11 cellular contexts compared by ENCODE assay signal in the genomic region with DNA sequence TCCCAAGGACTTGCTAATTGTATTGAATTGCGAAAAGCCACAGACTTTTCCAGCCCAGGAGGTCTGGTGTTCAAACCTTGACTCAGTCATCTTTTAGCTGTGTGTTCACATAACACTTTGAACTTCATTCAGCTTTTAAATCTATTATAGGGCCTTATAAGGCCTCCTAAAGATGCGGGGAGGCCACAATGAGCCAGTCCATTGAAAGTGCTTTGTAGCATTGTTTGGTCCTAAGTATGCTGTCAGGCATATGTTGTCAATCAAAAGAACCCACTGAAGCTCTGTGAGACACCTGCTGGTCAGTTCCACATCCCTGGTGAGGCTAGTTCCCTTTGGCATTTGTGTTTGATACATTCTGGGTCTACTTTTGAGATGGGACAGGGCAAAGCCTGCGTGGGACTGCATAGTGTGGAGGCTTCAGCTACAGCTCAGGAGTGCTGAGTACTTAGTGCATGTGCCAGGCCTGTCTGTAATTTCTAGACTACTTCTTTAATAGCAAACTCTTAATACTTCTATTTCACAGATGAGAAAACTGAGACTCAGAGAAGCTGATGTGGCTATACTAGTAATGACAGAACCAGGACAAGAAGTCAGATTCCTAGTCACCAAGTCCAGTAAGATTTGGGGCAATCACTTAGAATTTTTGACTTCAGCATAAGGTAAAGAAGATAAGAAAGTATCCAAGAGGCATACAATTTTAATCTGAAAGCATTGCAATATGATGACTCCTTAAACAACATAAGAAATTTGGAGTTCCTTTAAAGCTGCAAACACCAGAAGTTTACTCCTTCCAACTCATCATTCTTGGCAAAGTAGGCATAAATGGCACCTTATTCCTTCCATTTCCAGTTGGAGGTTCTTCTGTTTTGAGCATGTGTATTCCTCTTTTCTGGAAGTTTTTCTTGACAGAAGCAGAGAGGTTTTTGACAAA.
DNase-seq lines count a peak whose midpoint lies in the region; ATAC-seq, FAIRE-seq and TF ChIP-seq lines count a peak whose summit lies in the region.
"Had no signal": no experiment of that assay in that cellular context is flagged by ENCODE, and none has a peak within 500 bp of the region (broad histone marks: within the 10 kb centered on the region; RNA-seq: fewer than 3 reads in every experiment).

No MANE protein-coding gene starts in this region.

- H3K4me3 ChIP-seq in A549 (no peak overlapping the region), Peyer's patch (no peak overlapping the region)

- TF ChIP-seq POLR2A in A549 (IDR thresholded peaks at IDR 0.05; ENCODE audit: low read length) (no peak), Peyer's patch (IDR thresholded peaks at IDR 0.05) (no peak)

- ATAC-seq in A549 (peak; percentile 35 to 47), GM19351 (IDR thresholded peaks at IDR 0.05; ENCODE audit: unreplicated experiment) (peak; percentile 28)
- ATAC-seq: natural killer cell had no signal

- peak overlapping the region; percentile 70 for H3K4me2 ChIP-seq in A549

- CTCF ChIA-PET in A549 (lab: Yijun Ruan, JAX), result interaction anchor here (0.8 to 4.7 kb wide), 7 partner anchors 10 to 127 kb away, joined by 3 to 19 read pairs (median 6); no protein-coding TSS in a partner anchor

- TF ChIP-seq EP300 in A549 (IDR thresholded peaks at IDR 0.05), result no peak

- H3K4me1 ChIP-seq in A549 (peaks cover 58% of the 10 kb centered on the region), Peyer's patch (peaks cover 0 to 9% (median 0%) of the 10 kb centered on the region in 4 donors)

- H3K36me3 ChIP-seq in Peyer's patch, result no peaks in the 10 kb centered on the region

- POLR2A ChIA-PET in A549 (lab: Yijun Ruan, JAX), result interaction anchor here (0.6 to 1.7 kb wide), 3 partner anchors 10 to 1204 kb away, joined by 3 to 10 read pairs (median 9); no protein-coding TSS in a partner anchor

- peak; percentile 23 for FAIRE-seq in A549 (lab: Jason Lieb, UNC)

- TF ChIP-seq CTCF in A549 (IDR thresholded peaks at IDR 0.05) (peak; percentile 18; the same call in 1 of the 3 replicates), Peyer's patch (IDR thresholded peaks at IDR 0.05) (peak in 1 of 6 experiments; percentile 13)

- DNase-seq in A549 (ENCODE audit: low read depth in 1 of 2, low spot score in 1 of 2) (peak; percentile 25 to 51), RKO (ENCODE audit: low spot score) (peak; percentile 14), fibroblast of peridontal ligament (ENCODE audit: extremely low read depth) (peak; percentile 79), NCI-H774 (lab: John Stamatoyannopoulos, UW) (no peak), Peyer's patch (no peak)
- no peak for DNase-seq in activated effector memory CD4-positive, alpha-beta T cell treated with anti-CD3 and anti-CD28 coated beads, Interleukin-2, amount 50 U/mL, for 16 hours
- DNase-seq in central memory CD4-positive, alpha-beta T cell, result no peak
- DNase-seq: CD4-positive, alpha-beta T cell; natural killer cell; NCI-H187 treated with DMSO at 0.1 percent for 48 hours had no signal

- H3K27me3 ChIP-seq in Peyer's patch, result no peaks in the 10 kb centered on the region

- peak in 1 of 2 experiments; percentile 34; a peak in 1 of 5 replicates for TF ChIP-seq RAD21 in A549 (conservative IDR thresholded peaks at IDR 0.05 in 1 of 2, IDR thresholded peaks at IDR 0.05 in 1 of 2)

- WGBS in A549 (ENCODE audit: missing lambda C conversion rate), result 72% methylated on average over 3 of the region's 3 CpGs

- H3K9me3 ChIP-seq in A549 (no peaks in the 10 kb centered on the region), Peyer's patch (no peaks in the 10 kb centered on the region)

- H3K27ac ChIP-seq in A549 (peak overlapping the region; percentile 81 to 91), Peyer's patch (no peak overlapping the region)

TF ChIP-seq in A549, 52 proteins besides CTCF, POLR2A, EP300 and RAD21:
- TF ChIP-seq HDAC2 (IDR thresholded peaks at IDR 0.05), result peak; percentile 87; the same call in 1 of the 2 replicates
- TF ChIP-seq CHD4 (IDR thresholded peaks at IDR 0.05; ENCODE audit: borderline replicate concordance), result peak; percentile 68; the same call in 1 of the 2 replicates
- TF ChIP-seq HOXB13 (CRISPR knock-in tag; IDR thresholded peaks at IDR 0.05; ENCODE audit: low read depth), result no peak
- no peak for TF ChIP-seq PHF8 (IDR thresholded peaks at IDR 0.05; ENCODE audit: borderline replicate concordance, low read depth)
- no peak for TF ChIP-seq SMC3 (IDR thresholded peaks at IDR 0.05)
- TF ChIP-seq, protein P1, sequence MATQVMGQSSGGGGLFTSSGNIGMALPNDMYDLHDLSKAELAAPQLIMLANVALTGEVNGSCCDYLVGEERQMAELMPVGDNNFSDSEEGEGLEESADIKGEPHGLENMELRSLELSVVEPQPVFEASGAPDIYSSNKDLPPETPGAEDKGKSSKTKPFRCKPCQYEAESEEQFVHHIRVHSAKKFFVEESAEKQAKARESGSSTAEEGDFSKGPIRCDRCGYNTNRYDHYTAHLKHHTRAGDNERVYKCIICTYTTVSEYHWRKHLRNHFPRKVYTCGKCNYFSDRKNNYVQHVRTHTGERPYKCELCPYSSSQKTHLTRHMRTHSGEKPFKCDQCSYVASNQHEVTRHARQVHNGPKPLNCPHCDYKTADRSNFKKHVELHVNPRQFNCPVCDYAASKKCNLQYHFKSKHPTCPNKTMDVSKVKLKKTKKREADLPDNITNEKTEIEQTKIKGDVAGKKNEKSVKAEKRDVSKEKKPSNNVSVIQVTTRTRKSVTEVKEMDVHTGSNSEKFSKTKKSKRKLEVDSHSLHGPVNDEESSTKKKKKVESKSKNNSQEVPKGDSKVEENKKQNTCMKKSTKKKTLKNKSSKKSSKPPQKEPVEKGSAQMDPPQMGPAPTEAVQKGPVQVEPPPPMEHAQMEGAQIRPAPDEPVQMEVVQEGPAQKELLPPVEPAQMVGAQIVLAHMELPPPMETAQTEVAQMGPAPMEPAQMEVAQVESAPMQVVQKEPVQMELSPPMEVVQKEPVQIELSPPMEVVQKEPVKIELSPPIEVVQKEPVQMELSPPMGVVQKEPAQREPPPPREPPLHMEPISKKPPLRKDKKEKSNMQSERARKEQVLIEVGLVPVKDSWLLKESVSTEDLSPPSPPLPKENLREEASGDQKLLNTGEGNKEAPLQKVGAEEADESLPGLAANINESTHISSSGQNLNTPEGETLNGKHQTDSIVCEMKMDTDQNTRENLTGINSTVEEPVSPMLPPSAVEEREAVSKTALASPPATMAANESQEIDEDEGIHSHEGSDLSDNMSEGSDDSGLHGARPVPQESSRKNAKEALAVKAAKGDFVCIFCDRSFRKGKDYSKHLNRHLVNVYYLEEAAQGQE (IDR thresholded peaks at IDR 0.05), result no peak
- no peak for TF ChIP-seq MAZ (IDR thresholded peaks at IDR 0.05; ENCODE audit: borderline replicate concordance, low read depth, low read length)
- TF ChIP-seq KDM1A (IDR thresholded peaks at IDR 0.05; ENCODE audit: low read depth), result peak; percentile 92; the same call in 1 of the 2 replicates

Comparison
In these comparisons a context has a peak if more than half of its experiments do, and no peak if none do; other contexts are left out.
1. DNase-seq: peak in A549 (2 of 2), RKO (single experiment) and fibroblast of peridontal ligament (single experiment); none in NCI-H774 (single experiment), activated effector memory CD4-positive, alpha-beta T cell treated with anti-CD3 and anti-CD28 coated beads, Interleukin-2, amount 50 U/mL, for 16 hours (single experiment), central memory CD4-positive, alpha-beta T cell (single experiment) and Peyer's patch (0 of 3).
2. H3K27ac ChIP-seq: peak in A549 (2 of 2); none in Peyer's patch (0 of 4).